ENCODE assay signal across 11 cellular contexts in genomic region chr2:31561823-31562222, GRCh38. TPM values are rescaled to one million over a fixed set of nuclear protein-coding genes. Genes with fewer than 3 reads are reported as not detected.
"Had no signal": no experiment of that assay in that cellular context is flagged by ENCODE, and none has a peak within 500 bp of the region (broad histone marks: within the 10 kb centered on the region; RNA-seq: fewer than 3 reads in every experiment).

No MANE protein-coding gene starts in this region.

- H3K9me3 ChIP-seq: HAP-1 had no signal

- ATAC-seq: HCT116, K562 had no signal

- DNase-seq: GM23248, GOT3, H7, HFFc6, IMR-90 had no signal

- H3K27ac ChIP-seq: GM23248, HL-60 had no signal

- H3K4me1 ChIP-seq: HAP-1 had no signal

- H3K36me3 ChIP-seq: HAP-1 had no signal

- H3K4me3 ChIP-seq: GM23248, HAP-1, K562 had no signal

RNA-seq across cellular contexts. Expression of gene SRD5A2, which starts 18.9 kb away (rescaled TPM):
- total RNA-seq: GM23248, H4, H7, HFFc6, HT1080, IMR-90, K562 had no signal
- polyA plus RNA-seq: GM23248, IMR-90 had no signal
